8 cellular contexts compared by ENCODE assay signal in the genomic region with DNA sequence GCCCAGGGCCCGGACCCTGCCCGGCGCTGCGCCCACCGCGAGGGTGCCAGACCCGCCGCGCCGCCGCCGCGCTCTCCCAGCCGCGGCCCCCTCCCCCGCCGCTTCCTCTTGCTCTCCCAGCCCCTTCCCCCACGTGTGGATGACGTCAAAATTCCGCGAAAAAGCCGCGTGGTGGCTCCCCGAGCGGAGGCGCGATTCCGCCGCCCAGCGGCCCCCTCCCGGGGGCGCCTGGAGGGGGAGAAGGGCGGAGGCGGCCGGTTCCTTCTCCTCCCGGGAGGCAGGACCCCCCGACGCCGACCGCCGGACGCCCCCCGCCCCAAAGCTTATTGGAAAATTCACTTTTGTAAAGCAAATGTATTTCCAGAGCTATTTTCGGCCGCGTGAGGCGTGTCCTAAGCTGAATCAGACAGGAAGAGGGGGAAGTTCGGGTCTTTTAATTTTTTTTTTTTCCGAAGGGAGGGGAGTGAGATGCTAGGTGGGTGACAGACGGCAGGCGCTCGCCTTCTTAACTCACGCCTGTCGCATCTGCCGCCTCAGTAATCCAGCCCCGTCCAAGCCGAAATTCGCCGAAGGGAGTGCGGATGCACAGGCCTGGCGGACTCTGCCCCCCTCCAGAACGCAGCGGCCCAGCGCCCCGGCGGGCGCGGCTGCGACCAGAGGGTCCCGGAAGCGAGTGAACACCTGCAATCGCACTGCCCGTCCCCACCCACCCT. TPM values are rescaled to one million over a fixed set of nuclear protein-coding genes. Genes with fewer than 3 reads are reported as not detected.
DNase-seq lines count a peak whose midpoint lies in the region; ATAC-seq and TF ChIP-seq lines count a peak whose summit lies in the region.

No MANE protein-coding gene starts in this region.

- H3K4me1 ChIP-seq in HUES64 (ENCODE audit: insufficient read depth, low read length) (peaks cover 17% of the 10 kb centered on the region), left lung (peaks cover 23 to 57% of the 10 kb centered on the region in 2 donors)

- H3K27me3 ChIP-seq in HUES64 (ENCODE audit: insufficient read depth, low read length) (peaks cover 82% of the 10 kb centered on the region), left lung (peaks cover 20 to 84% of the 10 kb centered on the region in 2 donors)

- peak overlapping the region; percentile 87 for H3K4me3 ChIP-seq in GM12865 (ENCODE audit: low read depth, low read length)
- peak overlapping the region; percentile 96 for H3K4me3 ChIP-seq in HUES64 (ENCODE audit: low read length)
- peak overlapping the region; percentile 33 to 64 for H3K4me3 ChIP-seq in left lung

- peak; percentile 82 for DNase-seq in GM12865 (ENCODE audit: low read depth)
- peak; percentile 83 for DNase-seq in activated CD4-positive, CD25-positive, alpha-beta regulatory T cell treated with anti-CD3 and anti-CD28 coated beads, Interleukin-2, amount 50 U/mL, for 16 hours (ENCODE audit: low read depth, low spot score)
- peak; percentile 90 for DNase-seq in central memory CD4-positive, alpha-beta T cell
- DNase-seq in left lung, result peak; percentile 90 to 95
- DNase-seq in stimulated activated CD4-positive, alpha-beta T cell treated with anti-CD3 and anti-CD28 coated beads, Interleukin-1b, Interleukin-23, amount 100 ng/mL, for 48 hours, result peak; percentile 93

- H3K9ac ChIP-seq in HUES64 (ENCODE audit: low read depth, low read length), result 0 out of 2 replicates have a peak overlapping the region, but pooled peaks have one; percentile 25

- intact Hi-C loops in left lung (cut with DNase I), result no loop called here

- under 1% methylated on average over 73 of the region's 73 CpGs for WGBS in HUES64

- H3K9me3 ChIP-seq in HUES64 (ENCODE audit: insufficient read depth, low read depth, low read length) (no peaks in the 10 kb centered on the region), left lung (no peaks in the 10 kb centered on the region)

- H3K27ac ChIP-seq in HUES64 (ENCODE audit: low read depth, low read length) (peak overlapping the region; percentile 33; the same call in 1 of the 2 replicates), left lung (peak overlapping the region; percentile 84 to 87)

- ATAC-seq in left lung (peak; percentile 10), GM18873 (IDR thresholded peaks at IDR 0.05; ENCODE audit: low FRiP score, unreplicated experiment) (no peak), HG03457 (IDR thresholded peaks at IDR 0.05; ENCODE audit: unreplicated experiment) (no peak)

- peak; percentile 27 for TF ChIP-seq CTCF in GM12865 (IDR thresholded peaks at IDR 0.05; ENCODE audit: insufficient read depth, low read depth, low read length, missing control alignments)
- peak in 1 of 2 donors; percentile 24 for TF ChIP-seq CTCF in left lung (IDR thresholded peaks at IDR 0.05)

- H3K36me3 ChIP-seq in HUES64 (ENCODE audit: insufficient read depth, low read length), result no peaks in the 10 kb centered on the region
- H3K36me3 ChIP-seq in left lung, result no peaks in the 10 kb centered on the region

RNA-seq across cellular contexts. Expression of gene CCND2, which starts 4.1 kb away (rescaled TPM):
- 54.8 TPM for polyA plus RNA-seq in HUES64 (2013, experiment 1 of 2)
- polyA plus RNA-seq in HUES64 (2013, experiment 2 of 2), result 65.7 TPM
- 100 to 1,000 TPM; 101 to 203 TPM for total RNA-seq in left lung

RNA-seq across cellular contexts. Expression of gene TIGAR, which starts 51.6 kb away (rescaled TPM):
- polyA plus RNA-seq in HUES64 (2013, experiment 1 of 2), result 11.1 TPM
- 16.4 TPM for polyA plus RNA-seq in HUES64 (2013, experiment 2 of 2)
- total RNA-seq in left lung, result 10 to 100 TPM; 19.8 to 21.4 TPM
